In genomic region chr4:101184668-101185067, GRCh38 we compare ENCODE assay signal across 21 cellular contexts.
"Had no signal": no experiment of that assay in that cellular context is flagged by ENCODE, and none has a peak within 500 bp of the region (broad histone marks: within the 10 kb centered on the region; RNA-seq: fewer than 3 reads in every experiment).

No MANE protein-coding gene starts in this region.

- H3K9me3 ChIP-seq: MG63, SJSA1 had no signal

- DNase-seq: activated CD4-positive, alpha-beta T cell treated with anti-CD3 and anti-CD28 coated beads for 1 hour; activated CD4-positive, alpha-beta T cell treated with anti-CD3 and anti-CD28 coated beads, Interleukin-2, amount 10 ng/mL, durations not matched to agents 24 days and 14 days; activated CD4-positive, alpha-beta T cell treated with anti-CD3 and anti-CD28 coated beads, Interleukin-2, amount 50 U/mL, for 48 hours; activated CD8-positive, alpha-beta memory T cell treated with anti-CD3 and anti-CD28 coated beads, Interleukin-2, amount 10 ng/mL, durations not matched to agents 7 days and 5 days; activated effector memory CD4-positive, alpha-beta T cell treated with anti-CD3 and anti-CD28 coated beads, Interleukin-2, amount 50 U/mL, for 16 hours; activated naive CD4-positive, alpha-beta T cell treated with anti-CD3 and anti-CD28 coated beads for 36 hours; activated T-cell treated with anti-CD3 and anti-CD28 coated beads, Interleukin-2, amount 50 U/mL, for 4 hours; amygdala; IMR-90; KG1; MG63; NCI-H1092 treated with DMSO at 0.1 percent for 48 hours; NCI-H1417 treated with DMSO at 0.1 percent for 48 hours; NCI-H1694; NCI-H2029; NCI-H510A treated with DMSO at 0.1 percent for 48 hours; RPMI8226; SHP77 had no signal

- H3K4me3 ChIP-seq: MG63, SJSA1 had no signal

- H3K4me1 ChIP-seq: SJSA1 had no signal

- H3K27ac ChIP-seq: SJSA1 had no signal

- H3K36me3 ChIP-seq: MG63, SJSA1 had no signal

- ATAC-seq: activated CD8-positive, alpha-beta memory T cell treated with anti-CD3 and anti-CD28 coated beads, Interleukin-2, amount 10 ng/mL, durations not matched to agents 7 days and 5 days; activated T-cell treated with anti-CD3 and anti-CD28 coated beads, Interleukin-2, amount 50 U/mL, for 4 hours; SK-N-SH treated with all-trans-retinoic acid at 6 μM for 48 hours; WTC11 had no signal

- H3K27me3 ChIP-seq: MG63, SJSA1 had no signal
